ENCODE assay signal across 9 cellular contexts in the genomic region with DNA sequence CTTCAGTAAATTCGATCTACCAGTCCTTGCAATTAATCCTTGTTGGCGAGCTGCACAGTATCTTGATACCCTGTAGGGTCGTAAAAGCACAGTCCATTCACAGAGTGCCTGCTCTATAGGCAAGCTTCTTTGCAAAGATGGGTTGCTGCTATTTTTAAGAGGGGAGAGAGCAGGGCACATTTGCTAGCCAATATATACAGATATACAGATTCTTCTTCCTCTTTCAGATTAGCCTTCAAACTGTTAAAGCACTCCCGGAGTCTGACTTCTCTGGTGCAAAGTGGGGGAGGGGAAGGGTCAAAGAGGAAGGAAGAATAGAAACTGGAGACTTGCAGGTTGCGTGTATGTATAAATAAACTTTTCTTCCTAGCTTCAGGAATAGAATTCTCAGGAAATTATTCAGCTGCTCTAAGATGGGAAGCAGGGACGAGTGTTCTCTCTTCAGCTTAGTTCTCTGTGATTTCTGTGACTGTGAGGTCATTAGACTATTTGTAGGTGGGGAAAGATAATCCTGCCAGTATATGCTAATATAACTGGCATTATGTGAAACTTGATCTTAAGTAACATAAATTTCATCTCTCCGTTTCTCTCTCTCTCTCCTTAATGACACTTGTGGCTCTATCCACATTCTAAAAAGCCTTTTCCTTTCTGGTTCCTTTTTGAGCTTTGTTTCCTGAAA. TPM values are rescaled to one million over a fixed set of nuclear protein-coding genes. Genes with fewer than 3 reads are reported as not detected.
DNase-seq lines count a peak whose midpoint lies in the region; ATAC-seq lines count a peak whose summit lies in the region.
"Had no signal": no experiment of that assay in that cellular context is flagged by ENCODE, and none has a peak within 500 bp of the region (broad histone marks: within the 10 kb centered on the region; RNA-seq: fewer than 3 reads in every experiment).

A gene with protein sequence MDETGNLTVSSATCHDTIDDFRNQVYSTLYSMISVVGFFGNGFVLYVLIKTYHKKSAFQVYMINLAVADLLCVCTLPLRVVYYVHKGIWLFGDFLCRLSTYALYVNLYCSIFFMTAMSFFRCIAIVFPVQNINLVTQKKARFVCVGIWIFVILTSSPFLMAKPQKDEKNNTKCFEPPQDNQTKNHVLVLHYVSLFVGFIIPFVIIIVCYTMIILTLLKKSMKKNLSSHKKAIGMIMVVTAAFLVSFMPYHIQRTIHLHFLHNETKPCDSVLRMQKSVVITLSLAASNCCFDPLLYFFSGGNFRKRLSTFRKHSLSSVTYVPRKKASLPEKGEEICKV (minus strand): TSS at position 242 of the 679 bp plus-strand sequence. CDS start 53,865 bp downstream, outside the sequence.

- no peaks in the 10 kb centered on the region for H3K9me3 Mint-ChIP-seq in immature natural killer cell

- peak within 1 kb of the TSS; percentile 46 to 81 (median 68) for H3K27ac Mint-ChIP-seq in immature natural killer cell

- H3K36me3 Mint-ChIP-seq in immature natural killer cell, result no peaks in the 10 kb centered on the region

- peak within 1 kb of the TSS; percentile 92 for H3K4me3 ChIP-seq in GM08714 (ENCODE audit: low read length)
- H3K4me3 ChIP-seq: HAP-1 had no signal

- H3K4me3 Mint-ChIP-seq in immature natural killer cell, result peak within 1 kb of the TSS; percentile 70 to 96 (median 79)

- peak; percentile 87 for DNase-seq in MV-4-11 (lab: John Stamatoyannopoulos, UW)
- DNase-seq in immature natural killer cell, result peak in 1 of 3 donors; percentile 22
- DNase-seq in OCI-M2 (lab: John Stamatoyannopoulos, UW; ENCODE audit: unreplicated experiment), result no peak
- DNase-seq in GM03348 (ENCODE audit: low spot score), result no peak
- DNase-seq in kidney tubule cell (ENCODE audit: low spot score), result no peak

- H3K4me1 Mint-ChIP-seq in immature natural killer cell, result peaks cover 57 to 70% of the 10 kb centered on the region in 2 donors

- peaks cover 2 to 7% (median 2%) of the 10 kb centered on the region in 3 donors for H3K27me3 Mint-ChIP-seq in immature natural killer cell (ENCODE audit: low read depth in 3 of 3)

- ATAC-seq in GM21515 (IDR thresholded peaks at IDR 0.05; ENCODE audit: unreplicated experiment) (peak; percentile 45), HG02642 (IDR thresholded peaks at IDR 0.05; ENCODE audit: poor library complexity, unreplicated experiment) (no peak)

RNA-seq across cellular contexts. Expression of the gene that starts here (rescaled TPM):
- polyA plus RNA-seq in immature natural killer cell, result 10 to 100 TPM; 18.5 to 26.2 (median 23.4) TPM
